Comparison of ENCODE assay signal across 28 cellular contexts in the genomic region with DNA sequence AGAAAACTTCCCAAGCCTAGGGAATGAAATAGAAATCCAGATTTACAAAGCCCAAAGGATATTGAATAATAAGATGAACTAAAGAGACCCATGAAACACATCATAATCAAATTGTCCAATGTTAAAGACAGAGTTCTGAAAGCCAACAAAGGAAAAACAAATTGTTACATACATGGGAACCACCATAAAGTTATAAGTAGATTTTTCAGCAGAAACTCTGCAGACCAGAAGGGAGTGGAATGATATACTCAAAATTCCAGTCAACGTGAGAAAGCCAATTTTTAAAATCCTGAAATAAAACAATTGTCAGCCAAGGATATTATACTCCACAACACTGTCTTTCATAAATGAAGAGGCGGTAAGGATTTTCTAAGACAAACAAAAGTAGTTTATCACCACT.
"Had no signal": no experiment of that assay in that cellular context is flagged by ENCODE, and none has a peak within 500 bp of the region (broad histone marks: within the 10 kb centered on the region; RNA-seq: fewer than 3 reads in every experiment).

No MANE protein-coding gene starts in this region.

- H3K9me3 ChIP-seq: colonic mucosa, esophagus squamous epithelium, gastrocnemius medialis had no signal

- H3K36me3 ChIP-seq: colonic mucosa, esophagus muscularis mucosa, esophagus squamous epithelium, gastrocnemius medialis, gastroesophageal sphincter, heart left ventricle, heart right ventricle had no signal

- FAIRE-seq: colon, endometrium, endothelial cell of umbilical vein, frontal cortex had no signal

- H3K4me1 ChIP-seq: colonic mucosa, esophagus muscularis mucosa, esophagus squamous epithelium, foreskin keratinocyte, gastroesophageal sphincter, heart left ventricle, heart right ventricle had no signal

- DNase-seq: colonic mucosa; cortex of kidney; dermis blood vessel endothelial cell; dorsolateral prefrontal cortex; effector CD4-positive, alpha-beta T cell; effector CD8-positive, alpha-beta T cell; effector memory CD4-positive, alpha-beta T cell; effector memory CD8-positive, alpha-beta T cell; endodermal cell; erythroblast; esophagus squamous epithelium; foreskin fibroblast; foreskin keratinocyte; foreskin melanocyte; gastrocnemius medialis; glutamatergic neuron; head of caudate nucleus; heart left ventricle; heart right ventricle had no signal

- ATAC-seq: effector memory CD8-positive, alpha-beta T cell; esophagus mucosa; foreskin keratinocyte; gastrocnemius medialis; gastroesophageal sphincter; heart left ventricle; heart right ventricle had no signal

- H3K27me3 ChIP-seq: colonic mucosa, dorsolateral prefrontal cortex, gastrocnemius medialis had no signal

- H3K4me3 ChIP-seq: colonic mucosa, coronary artery, dorsolateral prefrontal cortex, esophagus muscularis mucosa, esophagus squamous epithelium, gastrocnemius medialis, gastroesophageal sphincter, heart left ventricle, heart right ventricle had no signal

- H3K27ac ChIP-seq: colonic mucosa, coronary artery, dorsolateral prefrontal cortex, epithelial cell of prostate, esophagus muscularis mucosa, esophagus squamous epithelium, foreskin keratinocyte, gastroesophageal sphincter, heart left ventricle, heart right ventricle had no signal
